30 cellular contexts compared by ENCODE assay signal in genomic region chr10:47412177-47412730, GRCh38. TPM values are rescaled to one million over a fixed set of nuclear protein-coding genes. Genes with fewer than 3 reads are reported as not detected.
"Had no signal": no experiment of that assay in that cellular context is flagged by ENCODE, and none has a peak within 500 bp of the region (broad histone marks: within the 10 kb centered on the region; RNA-seq: fewer than 3 reads in every experiment).

No MANE protein-coding gene starts in this region.

- H3K4me1 ChIP-seq: body of pancreas, breast epithelium had no signal

- H3K4me3 ChIP-seq: body of pancreas, breast epithelium had no signal

- H3K9me3 ChIP-seq: body of pancreas, breast epithelium had no signal

- H3K36me3 ChIP-seq: breast epithelium, WERI-Rb-1 had no signal

- H3K9ac ChIP-seq: KMS-11 had no signal

- FAIRE-seq: astrocyte, RCC 7860 had no signal

- DNase-seq: activated CD4-positive, alpha-beta memory T cell treated with anti-CD3 and anti-CD28 coated beads, Interleukin-2, amount 10 ng/mL, durations not matched to agents 7 days and 5 days; activated CD4-positive, alpha-beta T cell treated with anti-CD3 and anti-CD28 coated beads for 1 hour; activated CD4-positive, alpha-beta T cell treated with anti-CD3 and anti-CD28 coated beads for 48 hours; activated CD4-positive, CD25-positive, alpha-beta regulatory T cell; activated CD8-positive, alpha-beta memory T cell treated with anti-CD3 and anti-CD28 coated beads for 24 hours; activated CD8-positive, alpha-beta memory T cell treated with anti-CD3 and anti-CD28 coated beads, Interleukin-2, amount 10 ng/mL, durations not matched to agents 7 days and 5 days; activated CD8-positive, alpha-beta memory T cell treated with anti-CD3 and anti-CD28 coated beads, Interleukin-2, amount 50 U/mL, for 48 hours; activated gamma-delta T cell; activated naive CD4-positive, alpha-beta T cell treated with Interleukin-2 at 50 U/mL for 16 hours; activated naive CD8-positive, alpha-beta T cell treated with anti-CD3 and anti-CD28 coated beads, Interleukin-2, amount 10 ng/mL, durations not matched to agents 7 days and 5 days; activated T-cell treated with anti-CD3 and anti-CD28 coated beads, Interleukin-2, amount 50 U/mL, for 48 hours; body of pancreas; MM.1S; MV-4-11; NCI-H1092; NCI-H1436 treated with DMSO at 0.1 percent for 48 hours; NCI-H1694 treated with DMSO at 0.1 percent for 48 hours; NCI-H2029; NCI-H345; NCI-H524 treated with DMSO at 0.1 percent for 48 hours; Right ventricle myocardium superior; T-helper 1 cell; T1000; WERI-Rb-1 had no signal

- H3K27ac ChIP-seq: body of pancreas, breast epithelium, KMS-11, RWPE1, WERI-Rb-1 had no signal

- ATAC-seq: activated CD8-positive, alpha-beta memory T cell treated with anti-CD3 and anti-CD28 coated beads, Interleukin-2, amount 10 ng/mL, durations not matched to agents 7 days and 5 days; body of pancreas had no signal

RNA-seq across cellular contexts. Expression of gene ZNF488, which starts 28.2 kb away (rescaled TPM):
- total RNA-seq: activated naive CD8-positive, alpha-beta T cell treated with anti-CD3 and anti-CD28 coated beads, Interleukin-2, amount 10 ng/mL, durations not matched to agents 7 days and 5 days; NCI-H460; Right ventricle myocardium superior had no signal
